20 cellular contexts compared by ENCODE assay signal in the genomic region with DNA sequence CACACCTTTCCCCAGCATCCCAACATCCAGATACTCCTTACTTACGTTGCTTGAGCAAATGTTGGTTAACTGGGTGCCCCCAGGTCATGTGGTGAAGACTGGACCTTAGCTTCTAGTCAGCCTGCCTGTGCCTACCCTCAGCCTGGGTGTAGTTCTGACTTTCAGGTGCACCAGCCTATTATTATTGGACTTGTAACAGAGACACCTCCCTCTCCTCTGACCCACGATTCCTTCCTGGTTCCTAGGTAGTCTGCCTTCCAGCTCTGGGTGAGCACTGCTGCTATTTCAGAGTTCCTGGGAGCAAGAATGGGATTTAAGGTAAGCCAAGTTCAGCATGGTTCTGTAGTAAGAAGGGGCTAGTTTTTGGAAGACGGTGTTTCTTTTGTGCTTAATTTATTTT.
"Had no signal": no experiment of that assay in that cellular context is flagged by ENCODE, and none has a peak within 500 bp of the region (broad histone marks: within the 10 kb centered on the region; RNA-seq: fewer than 3 reads in every experiment).

No MANE protein-coding gene starts in this region.

- ATAC-seq: activated CD4-positive, CD25-positive, alpha-beta regulatory T cell treated with anti-CD3 and anti-CD28 coated beads, Interleukin-2, amount 50 U/mL, for 24 hours; activated CD8-positive, alpha-beta T cell treated with anti-CD3 and anti-CD28 coated beads for 36 hours; activated T-cell treated with anti-CD3 and anti-CD28 coated beads, Interleukin-2, amount 50 U/mL, for 72 hours; SK-N-SH treated with all-trans-retinoic acid at 6 μM for 48 hours had no signal

- H3K27ac ChIP-seq: breast epithelium, KMS-11, SJSA1 had no signal

- H3K36me3 ChIP-seq: breast epithelium, SJSA1 had no signal

- H3K4me1 ChIP-seq: breast epithelium, SJSA1 had no signal

- H3K9me3 ChIP-seq: breast epithelium, SJSA1 had no signal

- DNase-seq: activated CD4-positive, alpha-beta T cell treated with anti-CD3 and anti-CD28 coated beads for 4 hours; activated CD8-positive, alpha-beta memory T cell treated with anti-CD3 and anti-CD28 coated beads, Interleukin-2, amount 50 U/mL, for 4 hours; activated CD8-positive, alpha-beta T cell treated with anti-CD3 and anti-CD28 coated beads for 36 hours; activated gamma-delta T cell treated with Interleukin-2 at 50 U/mL for 16 hours; activated naive CD4-positive, alpha-beta T cell treated with anti-CD3 and anti-CD28 coated beads, Interleukin-2, amount 10 ng/mL, durations not matched to agents 7 days and 5 days; activated naive CD8-positive, alpha-beta T cell treated with anti-CD3 and anti-CD28 coated beads for 36 hours; activated T-cell treated with anti-CD3 and anti-CD28 coated beads, Interleukin-2, amount 50 U/mL, for 72 hours; NCI-H1105; NCI-H1436; NCI-H1694 treated with DMSO at 0.1 percent for 48 hours; NCI-H2029 treated with DMSO at 0.1 percent for 48 hours; NCI-H446; NCI-H524; SHP77; SW 1271 had no signal

- H3K4me3 ChIP-seq: breast epithelium, SJSA1 had no signal

- H3K27me3 ChIP-seq: breast epithelium, SJSA1 had no signal
